Comparison of ENCODE assay signal across 27 cellular contexts in genomic region chr10:3350205-3350604, GRCh38.
"Had no signal": no experiment of that assay in that cellular context is flagged by ENCODE, and none has a peak within 500 bp of the region (broad histone marks: within the 10 kb centered on the region; RNA-seq: fewer than 3 reads in every experiment).

No MANE protein-coding gene starts in this region.

- H3K36me3 ChIP-seq: esophagus squamous epithelium, heart right ventricle, sigmoid colon, stomach, thyroid gland had no signal

- H3K9me3 ChIP-seq: esophagus squamous epithelium, psoas muscle, sigmoid colon, stomach, thyroid gland had no signal

- H3K36me3 Mint-ChIP-seq: memory B cell; naive thymus-derived CD8-positive, alpha-beta T cell; stimulated activated effector memory CD8-positive, alpha-beta T cell treated with anti-CD3 and anti-CD28 coated beads, Interleukin-12 subunit alpha, Interleukin-12 subunit beta, amount 100 ng/mL, for 72 hours had no signal

- H3K4me1 ChIP-seq: esophagus squamous epithelium, thyroid gland had no signal

- FAIRE-seq: endometrium, keratinocyte, urothelium cell line had no signal

- H3K27me3 ChIP-seq: sigmoid colon, thyroid gland had no signal

- H3K4me3 ChIP-seq: coronary artery, esophagus squamous epithelium, heart right ventricle, lung, psoas muscle, sigmoid colon, stomach, thyroid gland had no signal

- H3K27ac Mint-ChIP-seq: memory B cell; naive thymus-derived CD8-positive, alpha-beta T cell; nephron progenitor cell; stimulated activated effector memory CD8-positive, alpha-beta T cell treated with anti-CD3 and anti-CD28 coated beads, Interleukin-12 subunit alpha, Interleukin-12 subunit beta, amount 100 ng/mL, for 72 hours had no signal

- H3K9me3 Mint-ChIP-seq: memory B cell; naive thymus-derived CD8-positive, alpha-beta T cell; stimulated activated effector memory CD8-positive, alpha-beta T cell treated with anti-CD3 and anti-CD28 coated beads, Interleukin-12 subunit alpha, Interleukin-12 subunit beta, amount 100 ng/mL, for 72 hours had no signal

- H3K27ac ChIP-seq: coronary artery, esophagus squamous epithelium, heart right ventricle, psoas muscle, sigmoid colon, stomach, thyroid gland had no signal

- DNase-seq: dermis blood vessel endothelial cell; effector memory CD4-positive, alpha-beta T cell; erythroblast; esophagus squamous epithelium; foreskin melanocyte; glutamatergic neuron; heart right ventricle; hippocampal formation; midbrain; naive thymus-derived CD8-positive, alpha-beta T cell; nephron progenitor cell; psoas muscle; right cardiac atrium; sigmoid colon; stimulated activated CD4-positive, alpha-beta T cell treated with anti-CD3 and anti-CD28 coated beads, Interleukin-2, amount 100 ng/mL, for 24 hours; stimulated activated CD4-positive, alpha-beta T cell treated with anti-CD3 and anti-CD28 coated beads, Interleukin-4, amount 100 ng/mL, for 24 hours; stimulated activated naive CD4-positive, alpha-beta T cell treated with Interleukin-2 at 50 U/mL for 16 hours; stomach; thyroid gland; trophoblast cell had no signal

- H3K4me3 Mint-ChIP-seq: memory B cell; naive thymus-derived CD8-positive, alpha-beta T cell; nephron progenitor cell; stimulated activated effector memory CD8-positive, alpha-beta T cell treated with anti-CD3 and anti-CD28 coated beads, Interleukin-12 subunit alpha, Interleukin-12 subunit beta, amount 100 ng/mL, for 72 hours had no signal
